Comparison of ENCODE assay signal across 13 cellular contexts in the genomic region with DNA sequence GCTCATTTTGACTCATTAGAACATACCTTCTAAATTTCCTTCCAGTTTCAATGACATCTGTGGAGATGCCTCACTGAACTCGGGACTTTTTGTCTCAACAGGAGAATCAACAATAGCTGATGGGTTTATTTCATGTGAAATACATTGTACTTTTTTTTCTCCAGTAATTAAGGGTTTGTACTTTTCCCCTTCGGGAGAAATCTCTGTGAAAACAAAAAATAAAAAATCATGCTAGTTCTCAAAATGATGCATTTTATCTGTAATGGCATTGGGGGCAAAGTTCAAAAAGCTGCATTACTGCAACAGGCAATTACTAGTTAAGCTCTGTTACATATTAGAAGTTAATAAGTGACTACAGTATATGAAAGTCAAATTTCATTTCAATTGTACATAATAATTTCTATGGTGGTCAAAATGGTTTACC.
DNase-seq lines count a peak whose midpoint lies in the region; ATAC-seq and TF ChIP-seq lines count a peak whose summit lies in the region.
"Had no signal": no experiment of that assay in that cellular context is flagged by ENCODE, and none has a peak within 500 bp of the region (broad histone marks: within the 10 kb centered on the region; RNA-seq: fewer than 3 reads in every experiment).

No MANE protein-coding gene starts in this region.

- TF ChIP-seq CTCF in GM10266 (IDR thresholded peaks at IDR 0.05; ENCODE audit: control insufficient read depth, insufficient read depth, low read depth, missing control alignments), result no peak

- peak; percentile 47 for DNase-seq in GM10266 (ENCODE audit: extremely low spot score)
- DNase-seq in NCI-H526 treated with DMSO at 0.1 percent for 48 hours (lab: John Stamatoyannopoulos, UW), result peak; percentile 4
- no peak for DNase-seq in activated CD8-positive, alpha-beta memory T cell treated with anti-CD3 and anti-CD28 coated beads, Interleukin-2, amount 50 U/mL, for 48 hours
- DNase-seq in cerebellum (ENCODE audit: low spot score), result no peak
- DNase-seq in HCEC 1CT, result no peak
- no peak for DNase-seq in AG08396 (ENCODE audit: low spot score)
- DNase-seq: activated CD8-positive, alpha-beta memory T cell treated with anti-CD3 and anti-CD28 coated beads, Interleukin-2, amount 10 ng/mL, durations not matched to agents 7 days and 5 days; naive thymus-derived CD4-positive, alpha-beta T cell; NCI-H524 treated with DMSO at 0.1 percent for 48 hours; stimulated activated CD4-positive, alpha-beta T cell treated with anti-CD3 and anti-CD28 coated beads, Interleukin-15, amount 100 ng/mL, for 24 hours; stimulated activated naive CD8-positive, alpha-beta T cell treated with anti-CD3 and anti-CD28 coated beads, Interleukin-15, amount 100 ng/mL, for 72 hours had no signal

- peak; percentile 33 for ATAC-seq in GM19467 (IDR thresholded peaks at IDR 0.05; ENCODE audit: unreplicated experiment)
- peak; percentile 40 for ATAC-seq in HG02970 (IDR thresholded peaks at IDR 0.05; ENCODE audit: low FRiP score, unreplicated experiment)
- ATAC-seq: activated CD8-positive, alpha-beta memory T cell treated with anti-CD3 and anti-CD28 coated beads, Interleukin-2, amount 10 ng/mL, durations not matched to agents 7 days and 5 days; naive thymus-derived CD4-positive, alpha-beta T cell; stimulated activated naive CD8-positive, alpha-beta T cell treated with anti-CD3 and anti-CD28 coated beads, Interleukin-15, amount 100 ng/mL, for 72 hours had no signal

Comparison
In these comparisons a context has a peak if more than half of its experiments do, and no peak if none do; other contexts are left out.
1. DNase-seq: peak in GM10266 (single experiment) and NCI-H526 treated with DMSO at 0.1 percent for 48 hours (single experiment); none in activated CD8-positive, alpha-beta memory T cell treated with anti-CD3 and anti-CD28 coated beads, Interleukin-2, amount 50 U/mL, for 48 hours (single experiment), cerebellum (single experiment), HCEC 1CT (single experiment) and AG08396 (single experiment).